Comparison of ENCODE assay signal across 8 cellular contexts in genomic region chr7:75527224-75527722, GRCh38. TPM values are rescaled to one million over a fixed set of nuclear protein-coding genes. Genes with fewer than 3 reads are reported as not detected.
A peak's percentile ranks its signal among the peaks of the same experiment; 100 is the strongest.
DNase-seq lines count a peak whose midpoint lies in the region; ATAC-seq, FAIRE-seq and TF ChIP-seq lines count a peak whose summit lies in the region.
"Not testable (repeated sequence)": the region's sequence is repeated elsewhere in the genome, so short reads cannot be mapped to it uniquely, and the experiment has no call there.

No MANE protein-coding gene starts in this region.

- not testable (repeated sequence) for H3K4me3 ChIP-seq in KMS-11 (IDR thresholded peaks at IDR 0.05; ENCODE audit: insufficient read depth, low read depth, low read length)
- H3K4me3 ChIP-seq in HepG2 (replicated peaks in 1 of 3; ENCODE audit: insufficient read depth in 1 of 3, low read depth in 2 of 3, low read length in 3 of 3) = peak overlapping the region; percentile 89 to 99 (median 91)
- peak overlapping the region; percentile 99 for H3K4me3 ChIP-seq in thymus (ENCODE audit: low read length)

- DNase-seq in DMS53 (lab: John Stamatoyannopoulos, UW) (peak; percentile 45), erythroblast (lab: John Stamatoyannopoulos, UW) (peak; percentile 50 to 62), posterior vena cava (ENCODE audit: low spot score) (peak; percentile 78)
- not testable (repeated sequence) for DNase-seq in T-helper 17 cell; HepG2 (ENCODE audit: low spot score)
- DNase-seq in activated naive CD8-positive, alpha-beta T cell treated with anti-CD3 and anti-CD28 coated beads, Interleukin-2, amount 50 U/mL, for 24 hours = peak; percentile 16

- not testable (repeated sequence) for TF ChIP-seq POLR2A in erythroblast (IDR thresholded peaks at IDR 0.05; ENCODE audit: low read length); HepG2 (IDR thresholded peaks at IDR 0.05; ENCODE audit: insufficient read depth in 1 of 2, low read depth in 2 of 2, low read length in 2 of 2)

- TF ChIP-seq CTCF in KMS-11 (conservative IDR thresholded peaks at IDR 0.05; ENCODE audit: low read depth, low read length); HepG2 (CRISPR knock-in tag; IDR thresholded peaks at IDR 0.05): not testable (repeated sequence)

- not testable (repeated sequence) for H3K9me3 Mint-ChIP-seq in activated naive CD8-positive, alpha-beta T cell treated with anti-CD3 and anti-CD28 coated beads, Interleukin-2, amount 50 U/mL, for 24 hours

- intact Hi-C loops in HepG2 (cut with micrococcal nuclease; ENCODE audit: unreplicated experiment); posterior vena cava (cut with DNase I): not testable (repeated sequence)

- BruUV-seq in HepG2 (replicated peaks; lab: Mats Ljungman, UMichigan) = not testable (repeated sequence)

- H3K79me2 ChIP-seq in KMS-11 (ENCODE audit: insufficient read depth, low read depth) (peaks cover 25% of the 10 kb centered on the region), HepG2 (ENCODE audit: insufficient read depth, low read length) (peaks cover 30% of the 10 kb centered on the region)

- H3K9me3 ChIP-seq in T-helper 17 cell (ENCODE audit: control insufficient read depth, low read length, poor library complexity, severe bottlenecking); HepG2 (ENCODE audit: low read length); thymus (ENCODE audit: control insufficient read depth): not testable (repeated sequence)

- peaks cover 10% of the 10 kb centered on the region; the same call in 1 of the 2 replicates for H3K36me3 ChIP-seq in KMS-11 (ENCODE audit: insufficient read depth)
- H3K36me3 ChIP-seq in HepG2 (replicated peaks in 1 of 2; ENCODE audit: control insufficient read depth in 1 of 2, insufficient read depth in 2 of 2, low read length in 2 of 2) = peaks cover 6 to 18% of the 10 kb centered on the region in 2 experiments; a peak in 3 of 5 replicates
- peaks cover 14% of the 10 kb centered on the region for H3K36me3 ChIP-seq in thymus (ENCODE audit: control insufficient read depth, insufficient read depth)

- peaks cover 11% of the 10 kb centered on the region for H3K4me1 ChIP-seq in KMS-11 (ENCODE audit: low read depth, poor library complexity, severe bottlenecking)
- peaks cover 22% of the 10 kb centered on the region for H3K4me1 ChIP-seq in HepG2 (ENCODE audit: insufficient read depth, low read length)
- H3K4me1 ChIP-seq in thymus (ENCODE audit: control insufficient read depth, insufficient read depth, low read length) = not testable (repeated sequence)

- not testable (repeated sequence) for TF ChIP-seq RAD21 in HepG2 (CRISPR knock-in tag; IDR thresholded peaks at IDR 0.05)

- in situ Hi-C loops in HepG2 (cut with HindIII; ENCODE audit: extremely low pct_ligation_motif_present, low pct_unique_long_range_greater_than_20kb) = not testable (repeated sequence)

- not testable (repeated sequence) for H3K36me3 Mint-ChIP-seq in T-helper 17 cell (ENCODE audit: low read depth)
- peaks cover 37% of the 10 kb centered on the region for H3K36me3 Mint-ChIP-seq in activated naive CD8-positive, alpha-beta T cell treated with anti-CD3 and anti-CD28 coated beads, Interleukin-2, amount 50 U/mL, for 24 hours (ENCODE audit: low read depth)

- not testable (repeated sequence) for TF ChIP-seq EP300 in HepG2 (IDR thresholded peaks at IDR 0.05; ENCODE audit: low read depth in 2 of 2, low read length in 2 of 2); HepG2 (CRISPR knock-in tag; IDR thresholded peaks at IDR 0.05; ENCODE audit: borderline replicate concordance)

- not testable (repeated sequence) for FAIRE-seq in HepG2 (lab: Jason Lieb, UNC)

- H3K27me3 ChIP-seq in KMS-11 (ENCODE audit: insufficient read depth, low read depth); HepG2 (ENCODE audit: control insufficient read depth in 1 of 2, insufficient read depth in 2 of 2, low read length in 2 of 2); thymus (ENCODE audit: control insufficient read depth, insufficient read depth): not testable (repeated sequence)

- peaks cover 25% of the 10 kb centered on the region for H3K4me1 Mint-ChIP-seq in T-helper 17 cell
- peaks cover 28% of the 10 kb centered on the region for H3K4me1 Mint-ChIP-seq in activated naive CD8-positive, alpha-beta T cell treated with anti-CD3 and anti-CD28 coated beads, Interleukin-2, amount 50 U/mL, for 24 hours

- H2AFZ ChIP-seq in KMS-11 (ENCODE audit: low read depth) = peak overlapping the region; percentile 78
- not testable (repeated sequence) for H2AFZ ChIP-seq in HepG2 (ENCODE audit: low read length)

- CTCF ChIA-PET in HepG2 (lab: Yijun Ruan, JAX; ENCODE audit: low intra/inter-chr PET ratio, low total read pairs) = not testable (repeated sequence)

- not testable (repeated sequence) for ATAC-seq in T-helper 17 cell; activated naive CD8-positive, alpha-beta T cell treated with anti-CD3 and anti-CD28 coated beads, Interleukin-2, amount 50 U/mL, for 24 hours
- peak; percentile 50 for ATAC-seq in HepG2

- peak overlapping the region; percentile 91 for H3K27ac Mint-ChIP-seq in T-helper 17 cell
- peak overlapping the region; percentile 89 for H3K27ac Mint-ChIP-seq in activated naive CD8-positive, alpha-beta T cell treated with anti-CD3 and anti-CD28 coated beads, Interleukin-2, amount 50 U/mL, for 24 hours

- peak overlapping the region; percentile 69 for H3K9ac ChIP-seq in KMS-11
- peak overlapping the region; percentile 93 for H3K9ac ChIP-seq in HepG2 (ENCODE audit: insufficient read depth, low read depth, low read length)

- not testable (repeated sequence) for H3K27me3 Mint-ChIP-seq in T-helper 17 cell; activated naive CD8-positive, alpha-beta T cell treated with anti-CD3 and anti-CD28 coated beads, Interleukin-2, amount 50 U/mL, for 24 hours

- WGBS in HepG2 (ENCODE audit: low lambda C conversion rate) = 0% methylated on average over 14 of the region's 37 CpGs
- 2% methylated on average over 37 of the region's 37 CpGs for WGBS in thymus

- H3K4me2 ChIP-seq in KMS-11 (peak overlapping the region; percentile 96), HepG2 (ENCODE audit: low read depth, low read length) (peak overlapping the region; percentile 82)

- peak overlapping the region; percentile 94 for H3K4me3 Mint-ChIP-seq in T-helper 17 cell
- H3K4me3 Mint-ChIP-seq in activated naive CD8-positive, alpha-beta T cell treated with anti-CD3 and anti-CD28 coated beads, Interleukin-2, amount 50 U/mL, for 24 hours = peak overlapping the region; percentile 94

- H3K27ac ChIP-seq in KMS-11 (0 out of 2 replicates have a peak overlapping the region, but pooled peaks have one; percentile 39), HepG2 (ENCODE audit: extremely low read length, insufficient read depth, low read length) (peak overlapping the region; percentile 86), thymus (ENCODE audit: low read depth) (peak overlapping the region; percentile 85)

- not testable (repeated sequence) for H4K20me1 ChIP-seq in KMS-11 (ENCODE audit: insufficient read depth); HepG2 (ENCODE audit: insufficient read depth, low read length)

- POLR2A ChIA-PET in HepG2 (lab: Yijun Ruan, JAX) = not testable (repeated sequence)

RNA-seq across cellular contexts. Expression of gene SPDYE5, which starts 35.2 kb away (rescaled TPM):
- total RNA-seq in T-helper 17 cell (not detected), HepG2 (2016; rRNA removed; fragmentation: Illumina TruSeq; extraction: Trizol) (not detected in 2 replicates), posterior vena cava (not detected)
- total RNA-seq in HepG2 (2016; cell fraction: cytosol; rRNA removed; fragmentation: Illumina TruSeq; extraction: Trizol; ENCODE audit: low read depth) = not detected in 2 replicates
- total RNA-seq in HepG2 (2016; cell fraction: insoluble cytoplasmic fraction; rRNA removed; fragmentation: Illumina TruSeq; extraction: Trizol) = not detected in 2 replicates
- total RNA-seq in HepG2 (2016; cell fraction: membrane; rRNA removed; fragmentation: Illumina TruSeq; extraction: Trizol) = not detected in 2 replicates
- not detected in 2 replicates for total RNA-seq in HepG2 (2016; cell fraction: nucleus; rRNA removed; fragmentation: Illumina TruSeq; extraction: Trizol)
- polyA plus RNA-seq in HepG2 (2011; rRNA removed) (not detected in 2 replicates), thymus (0.09 TPM)
- not detected in 2 replicates for polyA plus RNA-seq in HepG2 (2011; cell fraction: cytosol; rRNA removed)
- not detected in 2 replicates for polyA plus RNA-seq in HepG2 (2011; cell fraction: nucleus; rRNA removed)
- polyA plus RNA-seq in HepG2 (2012) = 0.25 and 0.32 TPM in 2 replicates
- polyA plus RNA-seq in HepG2 (2016; cell fraction: cytosol; fragmentation: Illumina TruSeq; extraction: Trizol; ENCODE audit: low read depth) = not detected in 2 replicates
- polyA plus RNA-seq in HepG2 (2016; cell fraction: insoluble cytoplasmic fraction; fragmentation: Illumina TruSeq; extraction: Trizol; ENCODE audit: low read depth) = not detected in 2 replicates
- not detected in 2 replicates for polyA plus RNA-seq in HepG2 (2016; cell fraction: membrane; fragmentation: Illumina TruSeq; extraction: Trizol; ENCODE audit: low read depth)
- not detected in 2 replicates for polyA plus RNA-seq in HepG2 (2016; cell fraction: nucleus; fragmentation: Illumina TruSeq; extraction: Trizol; ENCODE audit: insufficient read depth, low read depth)
- polyA minus RNA-seq in HepG2 (2011; rRNA and poly(A)+ RNA removed; ENCODE audit: low replicate concordance) = not detected in 2 replicates
- not detected in 2 replicates for polyA minus RNA-seq in HepG2 (2011; cell fraction: cytosol; rRNA and poly(A)+ RNA removed)
- polyA minus RNA-seq in HepG2 (2011; cell fraction: nucleus; rRNA and poly(A)+ RNA removed) = not detected in 2 replicates

RNA-seq across cellular contexts. Expression of gene POM121C, which starts 41.2 kb away (rescaled TPM):
- total RNA-seq in T-helper 17 cell = 10 to 100 TPM; 73.6 to 84.4 TPM
- 7.3 and 14.0 TPM in 2 replicates for total RNA-seq in HepG2 (2016; rRNA removed; fragmentation: Illumina TruSeq; extraction: Trizol)
- 14.2 and 15.1 TPM in 2 replicates for total RNA-seq in HepG2 (2016; cell fraction: cytosol; rRNA removed; fragmentation: Illumina TruSeq; extraction: Trizol; ENCODE audit: low read depth)
- total RNA-seq in HepG2 (2016; cell fraction: insoluble cytoplasmic fraction; rRNA removed; fragmentation: Illumina TruSeq; extraction: Trizol) = 6.8 and 11.3 TPM in 2 replicates
- 8.7 and 10.4 TPM in 2 replicates for total RNA-seq in HepG2 (2016; cell fraction: membrane; rRNA removed; fragmentation: Illumina TruSeq; extraction: Trizol)
- total RNA-seq in HepG2 (2016; cell fraction: nucleus; rRNA removed; fragmentation: Illumina TruSeq; extraction: Trizol) = 16.1 and 21.5 TPM in 2 replicates
- 15.2 and 20.2 TPM in 2 replicates for polyA plus RNA-seq in HepG2 (2011; rRNA removed)
- polyA plus RNA-seq in HepG2 (2011; cell fraction: cytosol; rRNA removed) = 7.7 and 9.1 TPM in 2 replicates
- 36.8 and 37.5 TPM in 2 replicates for polyA plus RNA-seq in HepG2 (2011; cell fraction: nucleus; rRNA removed)
- 28.4 and 50.6 TPM in 2 replicates for polyA plus RNA-seq in HepG2 (2012)
- 2.0 TPM in 2 replicates for polyA plus RNA-seq in HepG2 (2016; cell fraction: cytosol; fragmentation: Illumina TruSeq; extraction: Trizol; ENCODE audit: low read depth)
- polyA plus RNA-seq in HepG2 (2016; cell fraction: insoluble cytoplasmic fraction; fragmentation: Illumina TruSeq; extraction: Trizol; ENCODE audit: low read depth) = 16.9 and 20.8 TPM in 2 replicates
- polyA plus RNA-seq in HepG2 (2016; cell fraction: membrane; fragmentation: Illumina TruSeq; extraction: Trizol; ENCODE audit: low read depth) = 6.3 and 6.6 TPM in 2 replicates
- polyA plus RNA-seq in HepG2 (2016; cell fraction: nucleus; fragmentation: Illumina TruSeq; extraction: Trizol; ENCODE audit: insufficient read depth, low read depth) = 58.5 and 67.5 TPM in 2 replicates
- 18.5 and 37.4 TPM in 2 replicates for polyA minus RNA-seq in HepG2 (2011; rRNA and poly(A)+ RNA removed; ENCODE audit: low replicate concordance)
- polyA minus RNA-seq in HepG2 (2011; cell fraction: cytosol; rRNA and poly(A)+ RNA removed) = 18.8 and 20.8 TPM in 2 replicates
- polyA minus RNA-seq in HepG2 (2011; cell fraction: nucleus; rRNA and poly(A)+ RNA removed) = 29.4 and 32.4 TPM in 2 replicates
- 10 to 100 TPM; 28.8 to 31.4 TPM for total RNA-seq in posterior vena cava
- polyA plus RNA-seq in thymus = 15.4 TPM
